In the genomic region with DNA sequence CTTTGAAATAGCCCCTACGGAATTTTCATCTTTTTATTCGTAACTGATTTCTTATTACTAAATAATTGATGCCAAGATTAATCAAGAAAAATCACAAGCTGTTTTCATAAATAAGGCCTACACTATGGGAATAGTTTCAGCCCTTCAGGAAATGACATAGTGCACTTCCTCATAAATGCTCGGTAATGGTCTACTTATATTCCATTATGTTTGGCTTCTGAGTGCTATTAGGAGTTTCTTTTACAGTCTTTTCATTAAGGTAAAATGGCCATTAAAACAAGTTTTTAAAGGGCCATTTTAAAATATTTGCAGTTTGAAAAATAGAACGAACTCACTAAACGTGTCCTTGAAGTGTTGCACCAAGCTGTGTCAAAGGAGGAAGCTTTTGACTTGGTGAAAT, we compare ENCODE assay signal across 9 cellular contexts.
"Had no signal": no experiment of that assay in that cellular context is flagged by ENCODE, and none has a peak within 500 bp of the region (broad histone marks: within the 10 kb centered on the region; RNA-seq: fewer than 3 reads in every experiment).

No MANE protein-coding gene starts in this region.

- H2AFZ ChIP-seq: GM23248, GM23338 had no signal

- H3K36me3 ChIP-seq: HAP-1 had no signal

- H3K4me1 ChIP-seq: HAP-1 had no signal

- H3K9ac ChIP-seq: GM23248 had no signal

- H3K9me3 ChIP-seq: HAP-1 had no signal

- H3K4me3 ChIP-seq: GM23248, GM23338, HAP-1 had no signal

- DNase-seq: GM23248, GOT3, H7, H9, HCEC 1CT, HFFc6 had no signal

- H3K4me2 ChIP-seq: GM23338 had no signal

- ATAC-seq: GM23338, HCT116 had no signal

- H3K27ac ChIP-seq: GM23248 had no signal
